ENCODE assay signal across 9 cellular contexts in genomic region chr2:218401834-218402370, GRCh38. TPM values are rescaled to one million over a fixed set of nuclear protein-coding genes. Genes with fewer than 3 reads are reported as not detected.
A peak's percentile ranks its signal among the peaks of the same experiment; 100 is the strongest.
DNase-seq lines count a peak whose midpoint lies in the region; ATAC-seq and TF ChIP-seq lines count a peak whose summit lies in the region.
"Had no signal": no experiment of that assay in that cellular context is flagged by ENCODE, and none has a peak within 500 bp of the region (broad histone marks: within the 10 kb centered on the region; RNA-seq: fewer than 3 reads in every experiment).

No MANE protein-coding gene starts in this region.

- DNase-seq in WTC11 (ENCODE audit: low spot score), result no peak
- no peak for DNase-seq in heart right ventricle
- no peak for DNase-seq in caudate nucleus (lab: John Stamatoyannopoulos, UW)
- no peak for DNase-seq in mesendoderm
- DNase-seq: NCI-H2171 treated with DMSO at 0.1 percent for 48 hours had no signal

- H2BK5ac ChIP-seq in mesendoderm (ENCODE audit: low read length), result no peak overlapping the region

- H3F3A ChIP-seq in DOHH2 (ENCODE audit: control insufficient read depth, insufficient read depth), result peaks cover 9% of the 10 kb centered on the region

- peak overlapping the region; percentile 78 for H3K4me2 ChIP-seq in DOHH2 (ENCODE audit: low read length)
- no peak overlapping the region for H3K4me2 ChIP-seq in mesendoderm (ENCODE audit: low read length)

- H2BK120ac ChIP-seq in mesendoderm (ENCODE audit: low read depth, low read length), result no peak overlapping the region

- peak overlapping the region; percentile 81 for H3K4me3 ChIP-seq in DOHH2 (ENCODE audit: low read length)
- H3K4me3 ChIP-seq in heart right ventricle, result peak overlapping the region in 9 of 10 donors; percentile 79 to 100 (median 98)
- H3K4me3 ChIP-seq in skin epidermis, result peak overlapping the region in 5 of 7 experiments; percentile 73 to 99 (median 89)
- H3K4me3 ChIP-seq in mesendoderm (ENCODE audit: low read length), result no peak overlapping the region

- H3K4me1 ChIP-seq in DOHH2 (ENCODE audit: control insufficient read depth, low read length), result peaks cover 80% of the 10 kb centered on the region
- peaks cover 26 to 78% (median 64%) of the 10 kb centered on the region in 9 donors for H3K4me1 ChIP-seq in heart right ventricle
- H3K4me1 ChIP-seq in mesendoderm (ENCODE audit: control insufficient read depth, low read depth, low read length), result peaks cover 15% of the 10 kb centered on the region

- no peaks in the 10 kb centered on the region for H4K20me1 ChIP-seq in DOHH2 (ENCODE audit: control insufficient read depth, insufficient read depth, low read depth, low read length)

- H3K36me3 Mint-ChIP-seq in WTC11, result peaks cover 8% of the 10 kb centered on the region

- no peaks in the 10 kb centered on the region for H3K9me3 ChIP-seq in DOHH2 (ENCODE audit: control insufficient read depth, insufficient read depth, low read length)
- H3K9me3 ChIP-seq in heart right ventricle, result no peaks in the 10 kb centered on the region

- CTCF ChIA-PET in WTC11 (lab: Charles Lee), result no interaction called here

- H3K4me3 Mint-ChIP-seq in WTC11, result peak overlapping the region; percentile 38; the same call in 1 of the 2 replicates

- no peaks in the 10 kb centered on the region for H3K9me2 ChIP-seq in DOHH2 (replicated peaks; ENCODE audit: control insufficient read depth, low read length)

- no peak overlapping the region for H3K56ac ChIP-seq in mesendoderm (ENCODE audit: low read length)

- TF ChIP-seq CTCF in DOHH2 (IDR thresholded peaks at IDR 0.05; ENCODE audit: low read depth, low read length, poor library complexity, severe bottlenecking) (no peak), WTC11 (IDR thresholded peaks at IDR 0.05) (no peak), heart right ventricle (IDR thresholded peaks at IDR 0.05) (peak in 1 of 9 donors; percentile 5)

- POLR2A ChIA-PET in WTC11 (lab: Charles Lee), result no interaction called here

- H3K27ac ChIP-seq in DOHH2 (ENCODE audit: low read depth, low read length), result no peak overlapping the region
- H3K27ac ChIP-seq in heart right ventricle, result peak overlapping the region; percentile 3 to 100 (median 100)
- peak overlapping the region in 17 of 21 experiments; percentile 95 to 100 (median 99) for H3K27ac ChIP-seq in skin epidermis
- H3K27ac ChIP-seq in caudate nucleus (ENCODE audit: low read depth, low read length), result no peak overlapping the region
- no peak overlapping the region for H3K27ac ChIP-seq in mesendoderm (ENCODE audit: low read depth, low read length)

- H3K27ac Mint-ChIP-seq in WTC11, result no peak overlapping the region

- peaks cover 5% of the 10 kb centered on the region for H3K79me1 ChIP-seq in mesendoderm (ENCODE audit: low read length)

- no peak overlapping the region for H3K18ac ChIP-seq in mesendoderm (ENCODE audit: low read length)

- H4K5ac ChIP-seq in mesendoderm (ENCODE audit: low read length), result no peak overlapping the region

- no peak overlapping the region for H4K8ac ChIP-seq in mesendoderm (ENCODE audit: low read depth, low read length)

- H3K36me3 ChIP-seq in DOHH2 (ENCODE audit: control insufficient read depth, low read length) (peaks cover 49% of the 10 kb centered on the region), heart right ventricle (peaks cover 0 to 45% (median 37%) of the 10 kb centered on the region in 9 donors), mesendoderm (ENCODE audit: control insufficient read depth, insufficient read depth, low read length) (peaks cover 2% of the 10 kb centered on the region)

- peaks cover 23% of the 10 kb centered on the region for H3K27me3 Mint-ChIP-seq in WTC11 (ENCODE audit: low read depth)

- ATAC-seq in WTC11, result no peak
- ATAC-seq in heart right ventricle, result no peak
- ATAC-seq in GM18907 (IDR thresholded peaks at IDR 0.05; ENCODE audit: unreplicated experiment), result no peak
- ATAC-seq in GM21737 (IDR thresholded peaks at IDR 0.05; ENCODE audit: unreplicated experiment), result no peak

- peaks cover 47% of the 10 kb centered on the region for H3K79me2 ChIP-seq in DOHH2 (ENCODE audit: control insufficient read depth, low read length)
- peaks cover 5% of the 10 kb centered on the region for H3K79me2 ChIP-seq in mesendoderm (ENCODE audit: control insufficient read depth, insufficient read depth, low read length)

- no peak overlapping the region for H3K23ac ChIP-seq in mesendoderm (ENCODE audit: low read length)

- intact Hi-C loops in heart right ventricle (cut with DNase I), result loop anchor here in 3 of 10 donors (10.0 kb wide), 2 partner anchors 243 to 253 kb away; partner anchors contain the start of genes BCS1L (in 2 of the 3) and ZNF142 (in 2 of the 3)

- no peak overlapping the region for H3K9ac ChIP-seq in mesendoderm (ENCODE audit: low read length)

- H3K9me3 Mint-ChIP-seq in WTC11, result no peaks in the 10 kb centered on the region

- 68 to 71% methylated on average over 11 of the region's 11 CpGs for WGBS in heart right ventricle, 2 donors
- WGBS in mesendoderm (ENCODE audit: extremely low coverage, insufficient coverage, low lambda C conversion rate), result no CpG with 5 or more reads among the region's 11 CpGs

- H3K27me3 ChIP-seq in DOHH2 (ENCODE audit: control insufficient read depth, low read length) (no peaks in the 10 kb centered on the region), heart right ventricle (no peaks in the 10 kb centered on the region), mesendoderm (ENCODE audit: insufficient read depth, low read length, poor library complexity) (no peaks in the 10 kb centered on the region)

- no peak overlapping the region for H3K4ac ChIP-seq in mesendoderm (ENCODE audit: low read depth, low read length)

- no peak overlapping the region for H2AK5ac ChIP-seq in mesendoderm (ENCODE audit: low read length)

- no peak overlapping the region for H2BK15ac ChIP-seq in mesendoderm (replicated peaks; ENCODE audit: low read depth)

- H3K4me1 Mint-ChIP-seq in WTC11, result peaks cover 24% of the 10 kb centered on the region

TF ChIP-seq in WTC11, 78 proteins besides CTCF, POLR2A, EP300 and RAD21:
- TF ChIP-seq NR1H2 (CRISPR knock-in tag; IDR thresholded peaks at IDR 0.05) (no peak), JAZF1 (CRISPR knock-in tag; IDR thresholded peaks at IDR 0.05) (no peak), ZNF281 (CRISPR knock-in tag; IDR thresholded peaks at IDR 0.05) (no peak), ZNF232 (CRISPR knock-in tag; IDR thresholded peaks at IDR 0.05) (no peak), ATF2 (CRISPR knock-in tag; IDR thresholded peaks at IDR 0.05; ENCODE audit: borderline replicate concordance, low read depth) (no peak), FOXJ3 (CRISPR knock-in tag; IDR thresholded peaks at IDR 0.05; ENCODE audit: borderline replicate concordance) (no peak), ZNF219 (CRISPR knock-in tag; IDR thresholded peaks at IDR 0.05; ENCODE audit: borderline replicate concordance) (no peak)

RNA-seq across cellular contexts. Expression of gene CTDSP1, which starts 2.2 kb away (rescaled TPM):
- total RNA-seq in WTC11 (2021), result 25.4 to 27.9 TPM (median 27.4 TPM) in 3 replicates
- total RNA-seq in heart right ventricle, result 100 to 1,000 TPM in 2 of 10 donors, 10 to 100 TPM in 8; 77.9 to 118 (median 89.5) TPM
- polyA plus RNA-seq in heart right ventricle, result 10 to 100 TPM; 84.2 to 95.0 TPM
- polyA plus RNA-seq in mesendoderm (2013, experiment 1 of 2), result 13.1 TPM
- polyA plus RNA-seq in mesendoderm (2013, experiment 2 of 2), result 12.7 TPM

RNA-seq across cellular contexts. Expression of gene VIL1, which starts 17.0 kb away (rescaled TPM):
- 2.9 to 3.8 TPM (median 3.0 TPM) in 3 replicates for total RNA-seq in WTC11 (2021)
- not detected for total RNA-seq in heart right ventricle
- under 1 TPM in 1 of 2 donors, not detected in 1; 0.06 TPM for polyA plus RNA-seq in heart right ventricle
- 6.1 TPM for polyA plus RNA-seq in mesendoderm (2013, experiment 1 of 2)
- 6.5 TPM for polyA plus RNA-seq in mesendoderm (2013, experiment 2 of 2)

RNA-seq across cellular contexts. Expression of gene SLC11A1, which starts 19.8 kb away (rescaled TPM):
- total RNA-seq in WTC11 (2021) (0.25 to 0.55 TPM (median 0.31 TPM) in 3 replicates), heart right ventricle (1 to 10 TPM in 9 of 10 donors, under 1 TPM in 1; 0.64 to 9.1 (median 4.0) TPM)
- polyA plus RNA-seq in heart right ventricle, result 1 to 10 TPM; 4.5 to 8.0 TPM
- polyA plus RNA-seq in mesendoderm (2013, experiment 1 of 2), result 0.04 TPM
- polyA plus RNA-seq in mesendoderm (2013, experiment 2 of 2), result 0.04 TPM

RNA-seq across cellular contexts. Expression of gene CATIP, which starts 45.2 kb away (rescaled TPM):
- 0.25 to 0.26 TPM in 2 of 3 replicates, not detected in the other for total RNA-seq in WTC11 (2021)
- not detected for total RNA-seq in heart right ventricle
- polyA plus RNA-seq in heart right ventricle, result under 1 TPM in 1 of 2 donors, not detected in 1; 0.04 TPM
- polyA plus RNA-seq in mesendoderm (2013, experiment 1 of 2), result not detected
- polyA plus RNA-seq in mesendoderm (2013, experiment 2 of 2), result not detected

Comparison
In these comparisons a context has a peak if more than half of its experiments do, and no peak if none do; other contexts are left out.
1. H3K27ac ChIP-seq: peak in heart right ventricle (10 of 10) and skin epidermis (17 of 21); none in DOHH2 (single experiment), caudate nucleus (single experiment) and mesendoderm (single experiment).